Comparison of ENCODE assay signal across 10 cellular contexts in the genomic region with DNA sequence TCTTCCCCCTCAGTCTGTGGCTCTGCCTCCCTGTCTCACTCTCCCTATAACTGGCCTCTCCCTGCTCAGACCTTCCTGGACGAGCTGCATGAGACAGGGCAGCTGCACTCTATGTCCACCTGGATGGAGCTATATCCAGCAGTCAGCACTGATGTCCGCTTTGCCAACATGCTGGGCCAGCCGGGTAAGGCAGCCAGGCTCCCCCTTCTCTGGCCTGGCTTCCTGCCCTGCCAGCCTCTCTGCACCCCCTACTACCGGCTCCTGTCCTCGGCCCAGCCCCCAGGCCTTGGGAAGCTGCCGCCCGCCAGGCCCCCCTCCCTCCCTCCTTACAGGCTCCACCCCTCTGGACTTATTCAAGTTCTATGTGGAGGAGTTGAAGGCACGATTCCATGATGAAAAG. TPM values are rescaled to one million over a fixed set of nuclear protein-coding genes. Genes with fewer than 3 reads are reported as not detected.
DNase-seq lines count a peak whose midpoint lies in the region; ATAC-seq and TF ChIP-seq lines count a peak whose summit lies in the region.
"Had no signal": no experiment of that assay in that cellular context is flagged by ENCODE, and none has a peak within 500 bp of the region (broad histone marks: within the 10 kb centered on the region; RNA-seq: fewer than 3 reads in every experiment).

No MANE protein-coding gene starts in this region.

- DNase-seq in T-helper 2 cell treated with Interferon-gamma antibody and Interleukin-4, amounts not matched to agents 5 μg/mL and 100 μg/mL, for 36 hours (ENCODE audit: low spot score) = no peak
- no peak for DNase-seq in T-helper 2 cell
- no peak for DNase-seq in activated T-helper 1 cell treated with anti-CD3 and anti-CD28 coated beads, Interleukin-12 subunit alpha, Interleukin-12 subunit beta, Interleukin-2, Interleukin-4 antibody, amounts not matched to agents 30 ng/mL and 10 ng/mL and 1 ng/mL, durations not matched to agents 14 hours and 24 hours and 36 hours (ENCODE audit: low spot score)
- peak; percentile 34 for DNase-seq in hepatocyte (ENCODE audit: low spot score)
- DNase-seq in NCI-H2081 (lab: John Stamatoyannopoulos, UW) = no peak
- no peak for DNase-seq in COLO668 (lab: John Stamatoyannopoulos, UW; ENCODE audit: unreplicated experiment)
- DNase-seq: NCI-H1417 treated with DMSO at 0.1 percent for 48 hours had no signal

- no peaks in the 10 kb centered on the region for H3K79me2 ChIP-seq in hepatocyte

- H3K4me3 Mint-ChIP-seq in T-helper 2 cell treated with Interferon-gamma antibody and Interleukin-4, amounts not matched to agents 5 μg/mL and 100 μg/mL, for 36 hours = no peak overlapping the region
- H3K4me3 Mint-ChIP-seq in activated T-helper 1 cell treated with anti-CD3 and anti-CD28 coated beads, Interleukin-12 subunit alpha, Interleukin-12 subunit beta, Interleukin-2, Interleukin-4 antibody, amounts not matched to agents 30 ng/mL and 10 ng/mL and 1 ng/mL, durations not matched to agents 14 hours and 24 hours and 36 hours = no peak overlapping the region
- no peak overlapping the region for H3K4me3 Mint-ChIP-seq in stimulated activated memory B cell treated with anti-CD40 and anti-IgM and Interleukin-4, amounts not matched to agents 10 μg/mL and 1 μg/mL and 100 μg/mL, for 72 hours

- H3K36me3 ChIP-seq in hepatocyte (replicated peaks; ENCODE audit: insufficient read depth, low read depth) = no peaks in the 10 kb centered on the region

- peaks cover 9% of the 10 kb centered on the region for H3K4me1 Mint-ChIP-seq in T-helper 2 cell treated with Interferon-gamma antibody and Interleukin-4, amounts not matched to agents 5 μg/mL and 100 μg/mL, for 36 hours (ENCODE audit: low read depth)
- H3K4me1 Mint-ChIP-seq in activated T-helper 1 cell treated with anti-CD3 and anti-CD28 coated beads, Interleukin-12 subunit alpha, Interleukin-12 subunit beta, Interleukin-2, Interleukin-4 antibody, amounts not matched to agents 30 ng/mL and 10 ng/mL and 1 ng/mL, durations not matched to agents 14 hours and 24 hours and 36 hours (ENCODE audit: low read depth) = peaks cover 11% of the 10 kb centered on the region
- peaks cover 27% of the 10 kb centered on the region for H3K4me1 Mint-ChIP-seq in stimulated activated memory B cell treated with anti-CD40 and anti-IgM and Interleukin-4, amounts not matched to agents 10 μg/mL and 1 μg/mL and 100 μg/mL, for 72 hours

- intact Hi-C loops in activated T-helper 1 cell treated with anti-CD3 and anti-CD28 coated beads, Interleukin-12 subunit alpha, Interleukin-12 subunit beta, Interleukin-2, Interleukin-4 antibody, amounts not matched to agents 30 ng/mL and 10 ng/mL and 1 ng/mL, durations not matched to agents 14 hours and 24 hours and 36 hours (cut with micrococcal nuclease) = loop anchor here (1.0 to 5.0 kb wide), 6 partner anchors 11 to 205 kb away; a partner anchor contains a TSS

- TF ChIP-seq CTCF in hepatocyte (IDR thresholded peaks at IDR 0.05; ENCODE audit: poor library complexity) = no peak

- peaks cover 4% of the 10 kb centered on the region for H3K4me1 ChIP-seq in hepatocyte (ENCODE audit: insufficient read depth)

- H3K4me3 ChIP-seq in hepatocyte = no peak overlapping the region
- H3K4me3 ChIP-seq: upper lobe of left lung had no signal

- no peaks in the 10 kb centered on the region for H3K9me2 ChIP-seq in hepatocyte (replicated peaks; ENCODE audit: insufficient read depth)

- peak overlapping the region; percentile 63 for H3K27ac ChIP-seq in hepatocyte

- peaks cover 1% of the 10 kb centered on the region for H3K36me3 Mint-ChIP-seq in T-helper 2 cell treated with Interferon-gamma antibody and Interleukin-4, amounts not matched to agents 5 μg/mL and 100 μg/mL, for 36 hours (ENCODE audit: low read depth)
- H3K36me3 Mint-ChIP-seq in activated T-helper 1 cell treated with anti-CD3 and anti-CD28 coated beads, Interleukin-12 subunit alpha, Interleukin-12 subunit beta, Interleukin-2, Interleukin-4 antibody, amounts not matched to agents 30 ng/mL and 10 ng/mL and 1 ng/mL, durations not matched to agents 14 hours and 24 hours and 36 hours (ENCODE audit: low read depth) = peaks cover 15% of the 10 kb centered on the region
- peaks cover 24% of the 10 kb centered on the region for H3K36me3 Mint-ChIP-seq in stimulated activated memory B cell treated with anti-CD40 and anti-IgM and Interleukin-4, amounts not matched to agents 10 μg/mL and 1 μg/mL and 100 μg/mL, for 72 hours

- no peaks in the 10 kb centered on the region for H3K9me3 Mint-ChIP-seq in T-helper 2 cell treated with Interferon-gamma antibody and Interleukin-4, amounts not matched to agents 5 μg/mL and 100 μg/mL, for 36 hours
- no peaks in the 10 kb centered on the region for H3K9me3 Mint-ChIP-seq in activated T-helper 1 cell treated with anti-CD3 and anti-CD28 coated beads, Interleukin-12 subunit alpha, Interleukin-12 subunit beta, Interleukin-2, Interleukin-4 antibody, amounts not matched to agents 30 ng/mL and 10 ng/mL and 1 ng/mL, durations not matched to agents 14 hours and 24 hours and 36 hours
- H3K9me3 Mint-ChIP-seq in stimulated activated memory B cell treated with anti-CD40 and anti-IgM and Interleukin-4, amounts not matched to agents 10 μg/mL and 1 μg/mL and 100 μg/mL, for 72 hours = no peaks in the 10 kb centered on the region

- H3K27me3 Mint-ChIP-seq in T-helper 2 cell treated with Interferon-gamma antibody and Interleukin-4, amounts not matched to agents 5 μg/mL and 100 μg/mL, for 36 hours (ENCODE audit: low read depth) = no peaks in the 10 kb centered on the region
- H3K27me3 Mint-ChIP-seq in activated T-helper 1 cell treated with anti-CD3 and anti-CD28 coated beads, Interleukin-12 subunit alpha, Interleukin-12 subunit beta, Interleukin-2, Interleukin-4 antibody, amounts not matched to agents 30 ng/mL and 10 ng/mL and 1 ng/mL, durations not matched to agents 14 hours and 24 hours and 36 hours (ENCODE audit: insufficient read depth) = no peaks in the 10 kb centered on the region
- no peaks in the 10 kb centered on the region for H3K27me3 Mint-ChIP-seq in stimulated activated memory B cell treated with anti-CD40 and anti-IgM and Interleukin-4, amounts not matched to agents 10 μg/mL and 1 μg/mL and 100 μg/mL, for 72 hours

- no peaks in the 10 kb centered on the region for H3K27me3 ChIP-seq in hepatocyte
- H3K27me3 ChIP-seq: upper lobe of left lung had no signal

- H3K4me2 ChIP-seq in hepatocyte = peak overlapping the region; percentile 52

- peak overlapping the region; percentile 49 for H3K27ac Mint-ChIP-seq in T-helper 2 cell treated with Interferon-gamma antibody and Interleukin-4, amounts not matched to agents 5 μg/mL and 100 μg/mL, for 36 hours
- H3K27ac Mint-ChIP-seq in activated T-helper 1 cell treated with anti-CD3 and anti-CD28 coated beads, Interleukin-12 subunit alpha, Interleukin-12 subunit beta, Interleukin-2, Interleukin-4 antibody, amounts not matched to agents 30 ng/mL and 10 ng/mL and 1 ng/mL, durations not matched to agents 14 hours and 24 hours and 36 hours = peak overlapping the region; percentile 24
- H3K27ac Mint-ChIP-seq in stimulated activated memory B cell treated with anti-CD40 and anti-IgM and Interleukin-4, amounts not matched to agents 10 μg/mL and 1 μg/mL and 100 μg/mL, for 72 hours = peak overlapping the region; percentile 26

- WGBS in hepatocyte (ENCODE audit: low lambda C conversion rate, missing lambda C conversion rate) = 40% methylated on average over 3 of the region's 8 CpGs

- no peak overlapping the region for H2AFZ ChIP-seq in hepatocyte

- H4K20me1 ChIP-seq in hepatocyte (ENCODE audit: insufficient read depth, poor library complexity, severe bottlenecking) = no peaks in the 10 kb centered on the region

- ATAC-seq in stimulated activated memory B cell treated with anti-CD40 and anti-IgM and Interleukin-4, amounts not matched to agents 10 μg/mL and 1 μg/mL and 100 μg/mL, for 72 hours = no peak
- ATAC-seq in HG02852 (IDR thresholded peaks at IDR 0.05; ENCODE audit: unreplicated experiment) = no peak

- H3K9me3 ChIP-seq in hepatocyte (ENCODE audit: low read depth) = no peaks in the 10 kb centered on the region
- H3K9me3 ChIP-seq: upper lobe of left lung had no signal

RNA-seq across cellular contexts. Expression of a gene that starts 14.0 kb away (rescaled TPM):
- total RNA-seq in activated T-helper 1 cell treated with anti-CD3 and anti-CD28 coated beads, Interleukin-12 subunit alpha, Interleukin-12 subunit beta, Interleukin-2, Interleukin-4 antibody, amounts not matched to agents 30 ng/mL and 10 ng/mL and 1 ng/mL, durations not matched to agents 14 hours and 24 hours and 36 hours = 10.4 and 12.7 TPM in 2 replicates
- 11.1 and 14.9 TPM in 2 replicates for total RNA-seq in hepatocyte
- polyA plus RNA-seq in hepatocyte = 30.1 and 34.5 TPM in 2 replicates

RNA-seq across cellular contexts. Expression of a gene that starts 32.0 kb away (rescaled TPM):
- total RNA-seq in activated T-helper 1 cell treated with anti-CD3 and anti-CD28 coated beads, Interleukin-12 subunit alpha, Interleukin-12 subunit beta, Interleukin-2, Interleukin-4 antibody, amounts not matched to agents 30 ng/mL and 10 ng/mL and 1 ng/mL, durations not matched to agents 14 hours and 24 hours and 36 hours = 0.29 and 0.62 TPM in 2 replicates
- total RNA-seq in hepatocyte = 0.17 and 0.52 TPM in 2 replicates
- polyA plus RNA-seq in hepatocyte = 0.69 TPM in 1 of 2 replicates, not detected in the other
